Comparison of ENCODE assay signal across 8 cellular contexts in the genomic region with DNA sequence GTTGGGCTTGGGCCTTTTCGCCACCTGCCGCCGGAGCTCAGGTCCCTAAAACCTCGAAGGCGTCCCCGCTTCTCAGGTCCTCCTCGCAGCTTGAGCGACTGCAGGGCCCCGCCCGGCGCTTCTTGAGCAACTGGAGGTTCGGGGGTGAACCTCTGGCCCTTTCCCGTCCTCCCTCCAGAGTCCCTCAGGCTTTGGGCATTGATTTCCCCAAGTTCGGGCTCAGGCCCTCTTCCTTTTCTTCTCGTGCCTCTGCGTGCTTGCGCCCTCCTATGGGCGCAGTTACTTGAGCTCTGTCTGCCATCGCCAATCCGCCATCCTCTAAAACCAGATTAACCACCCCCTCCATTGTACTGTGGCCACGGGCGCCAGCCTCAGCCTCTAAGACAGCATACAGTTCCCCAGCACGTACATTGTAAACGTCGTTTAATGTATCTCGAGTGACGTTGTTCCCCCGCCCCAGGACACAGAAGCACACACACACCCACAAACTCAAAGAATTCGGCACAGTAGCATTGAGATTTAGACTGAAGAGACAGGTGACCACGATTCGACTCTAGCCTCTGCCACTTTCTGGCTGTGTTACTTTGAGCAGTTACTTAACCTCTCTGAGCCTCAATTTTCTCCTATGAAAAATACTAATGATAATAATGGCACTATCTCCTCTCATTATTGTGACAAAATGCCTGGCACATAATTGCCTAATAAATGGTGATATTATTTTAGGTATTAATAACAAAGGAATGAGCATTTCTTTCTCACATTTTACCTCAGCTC. TPM values are rescaled to one million over a fixed set of nuclear protein-coding genes. Genes with fewer than 3 reads are reported as not detected.
DNase-seq lines count a peak whose midpoint lies in the region; ATAC-seq and TF ChIP-seq lines count a peak whose summit lies in the region.

No MANE protein-coding gene starts in this region.

- H3K4me3 ChIP-seq in WI38 (ENCODE audit: low read depth, low read length) (peak overlapping the region; percentile 52), choroid plexus epithelial cell (ENCODE audit: low read depth, low read length) (peak overlapping the region; percentile 49)

- intact Hi-C loops in left colon (cut with DNase I, micrococcal nuclease) = loop anchor here in 1 of 2 donors (5.0 kb wide), 1 partner anchor 56 kb away; no protein-coding TSS in a partner anchor

- H3K27ac ChIP-seq in 22Rv1 = peak overlapping the region; percentile 74

- peak; percentile 86 for TF ChIP-seq CTCF in 22Rv1 (IDR thresholded peaks at IDR 0.05)
- TF ChIP-seq CTCF in GM12873 (IDR thresholded peaks at IDR 0.05; ENCODE audit: insufficient read depth, low read depth, low read length, missing control alignments) = peak; percentile 48
- TF ChIP-seq CTCF in WI38 (IDR thresholded peaks at IDR 0.05; ENCODE audit: low read depth, low read length) = peak; percentile 15; the same call in 1 of the 2 replicates
- peak; percentile 59 for TF ChIP-seq CTCF in choroid plexus epithelial cell (conservative IDR thresholded peaks at IDR 0.05; ENCODE audit: low read depth, low read length)

- peak; percentile 24 for ATAC-seq in HG02759 (IDR thresholded peaks at IDR 0.05; ENCODE audit: unreplicated experiment)
- peak; percentile 43 for ATAC-seq in left colon

- DNase-seq in NCI-H146 treated with DMSO at 0.1 percent for 48 hours (lab: John Stamatoyannopoulos, UW; ENCODE audit: unreplicated experiment) = peak; percentile 56
- DNase-seq in choroid plexus epithelial cell (ENCODE audit: low read depth) = peak; percentile 48
- peak; percentile 79 to 80 for DNase-seq in left colon
- peak; percentile 73 for DNase-seq in stimulated activated CD8-positive, alpha-beta memory T cell treated with anti-CD3 and anti-CD28 coated beads, Interleukin-4, amount 100 ng/mL, for 48 hours

RNA-seq across cellular contexts. Expression of gene BTG2, which starts 22.6 kb away (rescaled TPM):
- 10 to 100 TPM; 70.5 to 76.9 TPM for total RNA-seq in left colon

RNA-seq across cellular contexts. Expression of gene FMOD, which starts 23.1 kb away (rescaled TPM):
- 10 to 100 TPM; 25.2 to 29.6 TPM for total RNA-seq in left colon

Comparison
In these comparisons a context has a peak if more than half of its experiments do, and no peak if none do; other contexts are left out.
1. Peak in every context shown above with its lines: DNase-seq, ATAC-seq, H3K4me3 ChIP-seq and H3K27ac ChIP-seq.
2. CTCF ChIP-seq: peak in every context shown above with its lines; median percentile 86 in 22Rv1; 59 in choroid plexus epithelial cell; 48 in GM12873; 15 in WI38.